In the genomic region with DNA sequence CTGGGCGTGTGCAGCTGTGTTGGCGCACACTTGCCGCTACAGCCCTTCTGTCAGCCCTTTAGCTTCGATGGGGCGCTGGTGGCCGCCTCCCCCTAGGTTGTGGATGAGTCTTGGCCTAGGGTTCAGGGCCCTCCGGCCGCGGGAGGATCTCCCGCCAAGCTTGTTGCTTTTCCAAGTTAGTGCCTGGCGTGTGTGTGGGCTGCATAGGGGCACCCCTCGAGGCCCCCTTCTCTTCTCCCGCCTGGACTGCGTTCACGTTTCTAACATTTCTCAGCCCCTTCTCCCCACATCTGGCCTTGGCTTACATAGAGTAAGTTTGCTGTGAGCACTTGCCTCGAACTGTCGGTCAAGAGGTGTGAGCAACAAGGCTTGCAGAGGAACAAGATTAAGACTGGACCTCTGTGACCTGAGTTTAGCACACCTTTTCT, we compare ENCODE assay signal across 8 cellular contexts. TPM values are rescaled to one million over a fixed set of nuclear protein-coding genes. Genes with fewer than 3 reads are reported as not detected.
A peak's percentile ranks its signal among the peaks of the same experiment; 100 is the strongest.
DNase-seq lines count a peak whose midpoint lies in the region; ATAC-seq and TF ChIP-seq lines count a peak whose summit lies in the region.

No MANE protein-coding gene starts in this region.

- H3K9ac ChIP-seq in NT2/D1 (ENCODE audit: insufficient read length, low read depth) (peak overlapping the region; percentile 89), endodermal cell (ENCODE audit: extremely low read depth, low read length, poor library complexity, severe bottlenecking) (peak overlapping the region; percentile 61)

- DNase-seq in CD4-positive, alpha-beta T cell, result no peak
- DNase-seq in NT2/D1 (ENCODE audit: low read depth, low spot score) (no peak), endodermal cell (no peak), DMS153 treated with DMSO at 0.1 percent for 48 hours (lab: John Stamatoyannopoulos, UW; ENCODE audit: unreplicated experiment) (no peak), GM13977 (ENCODE audit: low spot score) (no peak), NCI-H1417 treated with DMSO at 0.1 percent for 48 hours (lab: John Stamatoyannopoulos, UW) (no peak)
- no peak for DNase-seq in NK-92 treated with Interleukin-12 subunit alpha and Interleukin-12 subunit beta, amount 100 ng/mL, for 24 hours (lab: John Stamatoyannopoulos, UW)

- in situ Hi-C loops in GM13977 (cut with MboI; ENCODE audit: low pct_unique_long_range_greater_than_20kb, low sequenced_read_pairs, unreplicated experiment), result loop anchor here (25.0 kb wide), 1 partner anchor 892 kb away; a partner anchor contains a TSS

- peak overlapping the region; percentile 92 for H3K4me3 Mint-ChIP-seq in CD4-positive, alpha-beta T cell
- H3K4me3 Mint-ChIP-seq in endodermal cell, result peak overlapping the region; percentile 76

- no peaks in the 10 kb centered on the region for H3K27me3 ChIP-seq in CD4-positive, alpha-beta T cell (ENCODE audit: control insufficient read depth, insufficient read depth, low read length)
- H3K27me3 ChIP-seq in NT2/D1 (ENCODE audit: insufficient read depth, insufficient read length) (peaks cover 19% of the 10 kb centered on the region), endodermal cell (ENCODE audit: control insufficient read depth, insufficient read depth, low read length, poor library complexity, severe bottlenecking) (peaks cover 23% of the 10 kb centered on the region), neutrophil (peaks cover 28% of the 10 kb centered on the region)

- H3K4me3 ChIP-seq in NT2/D1 (ENCODE audit: insufficient read length, low read depth) (peak overlapping the region; percentile 82), endodermal cell (ENCODE audit: low read length) (peak overlapping the region; percentile 91), neutrophil (ENCODE audit: low read depth in 1 of 2, low read length in 1 of 2) (peak overlapping the region; percentile 58 to 64)

- CTCF ChIA-PET in CD4-positive, alpha-beta T cell (lab: Charles Lee), result interaction anchor here (1.5 to 2.6 kb wide), 2 partner anchors 34 to 55 kb away, joined by 6 to 9 read pairs; a partner anchor contains a TSS

- H3K36me3 ChIP-seq in NT2/D1 (ENCODE audit: insufficient read depth, insufficient read length, low read length) (peaks cover 8% of the 10 kb centered on the region), endodermal cell (ENCODE audit: control insufficient read depth, insufficient read depth, low read length) (no peaks in the 10 kb centered on the region), neutrophil (no peaks in the 10 kb centered on the region)

- peak overlapping the region; percentile 88 for H3K27ac ChIP-seq in CD4-positive, alpha-beta T cell (ENCODE audit: low read depth, low read length)
- H3K27ac ChIP-seq in endodermal cell (ENCODE audit: low read depth, low read length) (no peak overlapping the region), neutrophil (peak overlapping the region; percentile 53)

- H3K4me1 ChIP-seq in NT2/D1 (ENCODE audit: insufficient read depth, insufficient read length) (no peaks in the 10 kb centered on the region), endodermal cell (ENCODE audit: control insufficient read depth, insufficient read depth, low read length) (no peaks in the 10 kb centered on the region), neutrophil (ENCODE audit: control insufficient read depth in 1 of 2, insufficient read depth in 1 of 2, low read depth in 1 of 2, low read length in 1 of 2) (peaks cover 20 to 21% of the 10 kb centered on the region in 2 experiments)

- no peak for TF ChIP-seq CTCF in CD4-positive, alpha-beta T cell (IDR thresholded peaks at IDR 0.05)
- TF ChIP-seq CTCF in endodermal cell (conservative IDR thresholded peaks at IDR 0.05) (no peak), neutrophil (IDR thresholded peaks at IDR 0.05) (no peak), GM13977 (IDR thresholded peaks at IDR 0.05; ENCODE audit: extremely low read depth, insufficient read depth, missing control alignments) (no peak)

- H3K9me3 Mint-ChIP-seq in CD4-positive, alpha-beta T cell, result no peaks in the 10 kb centered on the region
- H3K9me3 Mint-ChIP-seq in endodermal cell, result peaks cover 5% of the 10 kb centered on the region

- no peak for ATAC-seq in CD4-positive, alpha-beta T cell (ENCODE audit: poor library complexity)

- WGBS in endodermal cell (ENCODE audit: insufficient coverage in 1 of 2, insufficient read length in 1 of 2), 2 experiments, result 22 to 28% methylated on average over 11 to 17 of the region's 17 CpGs

- H3K27me3 Mint-ChIP-seq in CD4-positive, alpha-beta T cell, result no peaks in the 10 kb centered on the region
- H3K27me3 Mint-ChIP-seq in endodermal cell (ENCODE audit: insufficient read depth), result peaks cover 27% of the 10 kb centered on the region

- intact Hi-C loops in CD4-positive, alpha-beta T cell (cut with DNase I, micrococcal nuclease), result loop anchor here (1.0 kb wide), 3 partner anchors 33 to 55 kb away; a partner anchor contains a TSS

- peaks cover 13% of the 10 kb centered on the region for H3K36me3 Mint-ChIP-seq in CD4-positive, alpha-beta T cell (ENCODE audit: low read depth)
- H3K36me3 Mint-ChIP-seq in endodermal cell (ENCODE audit: low read depth), result no peaks in the 10 kb centered on the region

- H3K9me3 ChIP-seq in CD4-positive, alpha-beta T cell (ENCODE audit: control insufficient read depth, low read length), result no peaks in the 10 kb centered on the region
- no peaks in the 10 kb centered on the region; the same call in 1 of the 2 replicates for H3K9me3 ChIP-seq in NT2/D1 (ENCODE audit: insufficient read depth, low read length)
- peaks cover 15% of the 10 kb centered on the region for H3K9me3 ChIP-seq in endodermal cell (ENCODE audit: control insufficient read depth, low read length)
- H3K9me3 ChIP-seq in neutrophil, result no peaks in the 10 kb centered on the region

- H3K4me1 Mint-ChIP-seq in CD4-positive, alpha-beta T cell (ENCODE audit: low read depth), result peaks cover 66% of the 10 kb centered on the region
- H3K4me1 Mint-ChIP-seq in endodermal cell, result no peaks in the 10 kb centered on the region

- POLR2A ChIA-PET in CD4-positive, alpha-beta T cell (lab: Charles Lee), result interaction anchor here (0.6 to 3.9 kb wide), 16 partner anchors 9 to 1613 kb away, joined by 3 to 74 read pairs (median 3); a partner anchor contains a TSS

- H3K27ac Mint-ChIP-seq in CD4-positive, alpha-beta T cell, result peak overlapping the region; percentile 95
- H3K27ac Mint-ChIP-seq in endodermal cell, result peak overlapping the region; percentile 72

RNA-seq across cellular contexts. Expression of a gene that starts 0.4 kb away (rescaled TPM):
- 10 to 100 TPM; 14.7 to 15.3 TPM for total RNA-seq in CD4-positive, alpha-beta T cell
- total RNA-seq in endodermal cell, result 10 to 100 TPM; 24.5 to 25.1 TPM
- polyA plus RNA-seq in endodermal cell (2013, experiment 1 of 2), result 20.5 TPM
- 20.4 TPM for polyA plus RNA-seq in endodermal cell (2013, experiment 2 of 2)

RNA-seq across cellular contexts. Expression of a gene that starts 33.5 kb away (rescaled TPM):
- 10 to 100 TPM in 1 of 2 experiments, 1 to 10 TPM in 1; 9.3 to 10.3 TPM for total RNA-seq in CD4-positive, alpha-beta T cell
- 10 to 100 TPM; 46.5 to 47.0 TPM for total RNA-seq in endodermal cell
- 21.2 TPM for polyA plus RNA-seq in endodermal cell (2013, experiment 1 of 2)
- polyA plus RNA-seq in endodermal cell (2013, experiment 2 of 2), result 21.4 TPM

RNA-seq across cellular contexts. Expression of a gene that starts 54.4 kb away (rescaled TPM):
- 1 to 10 TPM; 7.0 to 8.1 TPM for total RNA-seq in CD4-positive, alpha-beta T cell
- total RNA-seq in endodermal cell, result 1 to 10 TPM; 1.8 to 1.9 TPM
- polyA plus RNA-seq in endodermal cell (2013, experiment 1 of 2), result 2.4 TPM
- polyA plus RNA-seq in endodermal cell (2013, experiment 2 of 2), result 0.99 TPM

Comparison
In these comparisons a context has a peak if more than half of its experiments do, and no peak if none do; other contexts are left out.
1. RNA of a gene that starts 33.5 kb away (total RNA-seq): 46.5 to 47.0 TPM in endodermal cell; 9.3 to 10.3 TPM in CD4-positive, alpha-beta T cell; every median in the first group is over 4 times any median in the second.
2. Peak in every context shown above with its lines, with median percentiles within 50 percentile points of each other: H3K4me3 ChIP-seq.